In the genomic region with DNA sequence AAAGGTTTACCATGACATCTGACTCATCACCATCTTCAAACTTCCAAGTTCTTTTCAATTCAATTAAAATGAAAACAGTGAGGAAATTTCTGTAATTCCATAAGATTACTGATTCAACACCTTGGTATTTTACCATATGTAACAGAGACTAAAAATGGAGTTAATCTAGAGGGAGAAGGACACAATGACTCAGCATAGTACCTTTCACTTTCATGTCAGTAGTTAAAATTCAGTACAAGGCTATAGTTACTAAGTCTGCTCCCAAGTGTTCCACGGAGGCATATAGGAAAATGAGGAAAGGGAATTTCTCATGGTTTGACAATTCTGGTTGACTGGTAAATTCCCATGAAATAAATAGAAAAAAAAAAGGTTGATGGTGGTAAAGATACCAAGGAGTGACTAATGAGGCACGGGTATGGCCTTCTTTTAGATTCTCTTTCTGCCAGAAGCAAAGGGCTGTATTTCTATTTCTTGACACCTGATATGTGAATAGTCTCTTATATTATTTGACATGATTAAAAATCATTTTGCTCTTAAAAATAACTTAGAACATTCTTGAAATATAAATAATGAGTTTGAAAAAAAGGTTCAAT, we compare ENCODE assay signal across 11 cellular contexts.
A peak's percentile ranks its signal among the peaks of the same experiment; 100 is the strongest.
DNase-seq lines count a peak whose midpoint lies in the region; ATAC-seq, FAIRE-seq and TF ChIP-seq lines count a peak whose summit lies in the region.
"Had no signal": no experiment of that assay in that cellular context is flagged by ENCODE, and none has a peak within 500 bp of the region (broad histone marks: within the 10 kb centered on the region; RNA-seq: fewer than 3 reads in every experiment).

No MANE protein-coding gene starts in this region.

- FAIRE-seq in bronchial epithelial cell (lab: Jason Lieb, UNC), result no peak

- no peaks in the 10 kb centered on the region for H3K36me3 ChIP-seq in bronchial epithelial cell (ENCODE audit: control insufficient read depth, insufficient read depth, low read length)
- H3K36me3 ChIP-seq: MG63 had no signal

- H3K4me3 ChIP-seq in bronchial epithelial cell (ENCODE audit: low read depth, low read length), result no peak overlapping the region
- H3K4me3 ChIP-seq: MG63 had no signal

- ATAC-seq in GM18502 (IDR thresholded peaks at IDR 0.05; ENCODE audit: poor library complexity, unreplicated experiment), result peak; percentile 83
- ATAC-seq in HG03521 (IDR thresholded peaks at IDR 0.05; ENCODE audit: unreplicated experiment), result peak; percentile 73
- no peak for ATAC-seq in esophagus mucosa

- DNase-seq in H4 (ENCODE audit: low spot score), result peak; percentile 40
- peak; percentile 90 for DNase-seq in bronchial epithelial cell (ENCODE audit: low read depth)
- DNase-seq in NCI-H187 treated with DMSO at 0.1 percent for 48 hours (lab: John Stamatoyannopoulos, UW), result no peak
- DNase-seq in UCSD-AML1 (lab: John Stamatoyannopoulos, UW; ENCODE audit: unreplicated experiment), result no peak
- no peak for DNase-seq in NCI-H2081 (lab: John Stamatoyannopoulos, UW)
- DNase-seq: dermis blood vessel endothelial cell, MG63, occipital lobe had no signal

- H3K27me3 ChIP-seq in bronchial epithelial cell (ENCODE audit: control insufficient read depth, insufficient read depth, low read length), result no peaks in the 10 kb centered on the region
- H3K27me3 ChIP-seq: MG63 had no signal

- no peak for TF ChIP-seq CTCF in bronchial epithelial cell (IDR thresholded peaks at IDR 0.05; ENCODE audit: insufficient read depth, low read length, severe bottlenecking)

Comparison
In these comparisons a context has a peak if more than half of its experiments do, and no peak if none do; other contexts are left out.
1. DNase-seq: peak in H4 (single experiment) and bronchial epithelial cell (single experiment); none in NCI-H187 treated with DMSO at 0.1 percent for 48 hours (single experiment), UCSD-AML1 (single experiment) and NCI-H2081 (0 of 2).